ENCODE assay signal across 1 cellular context in the genomic region with DNA sequence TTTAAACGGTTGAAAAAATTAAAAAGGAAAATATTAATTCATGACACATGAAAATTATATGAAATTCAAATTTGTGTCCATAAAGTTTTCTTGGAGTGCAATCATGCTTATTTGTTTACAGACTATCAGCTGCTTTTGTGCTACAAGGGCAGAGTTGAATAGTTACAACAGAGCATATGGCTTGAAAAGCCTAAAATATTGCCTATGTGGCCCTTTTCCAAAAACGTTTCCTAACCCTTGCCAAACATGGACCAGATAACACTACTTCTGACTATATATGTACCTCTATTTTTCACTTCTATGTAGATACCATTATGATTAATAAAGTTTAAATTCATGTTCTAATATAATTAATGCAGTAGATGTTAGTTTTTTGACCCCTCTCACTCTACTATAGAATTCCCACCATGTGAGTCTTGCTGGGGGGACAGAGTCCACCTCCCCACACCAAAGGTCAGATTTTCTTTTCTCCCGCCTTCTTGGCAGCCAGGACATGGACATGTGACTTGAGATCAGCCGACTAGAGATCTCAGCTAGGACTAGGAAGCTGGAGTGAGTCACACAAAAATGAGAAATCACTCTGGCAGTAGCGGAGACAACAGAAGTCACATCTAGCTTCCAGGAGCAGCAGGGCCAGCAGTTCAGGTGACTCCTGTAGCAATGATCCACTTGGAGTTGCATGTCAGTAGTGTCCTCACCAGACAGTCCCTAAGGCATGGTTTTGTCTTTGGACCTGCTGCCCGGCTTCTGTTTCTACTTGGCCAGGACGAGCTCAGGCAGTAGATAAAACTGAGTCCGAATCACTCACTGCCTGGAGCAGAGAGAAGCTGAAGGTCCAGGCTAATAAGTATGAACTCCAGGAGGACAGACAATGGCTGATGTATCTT.
A peak's percentile ranks its signal among the peaks of the same experiment; 100 is the strongest.
TF ChIP-seq lines count a peak whose summit lies in the region.

No MANE protein-coding gene starts in this region.

TF ChIP-seq in HepG2, 621 proteins besides CTCF, POLR2A, EP300 and RAD21 (continued from another document and continues in another):
- TF ChIP-seq, protein P1, sequence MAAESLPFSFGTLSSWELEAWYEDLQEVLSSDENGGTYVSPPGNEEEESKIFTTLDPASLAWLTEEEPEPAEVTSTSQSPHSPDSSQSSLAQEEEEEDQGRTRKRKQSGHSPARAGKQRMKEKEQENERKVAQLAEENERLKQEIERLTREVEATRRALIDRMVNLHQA (CRISPR knock-in tag; IDR thresholded peaks at IDR 0.05), result no peak
- no peak for TF ChIP-seq ATF1 (CRISPR knock-in tag; IDR thresholded peaks at IDR 0.05)
- TF ChIP-seq, protein P2, sequence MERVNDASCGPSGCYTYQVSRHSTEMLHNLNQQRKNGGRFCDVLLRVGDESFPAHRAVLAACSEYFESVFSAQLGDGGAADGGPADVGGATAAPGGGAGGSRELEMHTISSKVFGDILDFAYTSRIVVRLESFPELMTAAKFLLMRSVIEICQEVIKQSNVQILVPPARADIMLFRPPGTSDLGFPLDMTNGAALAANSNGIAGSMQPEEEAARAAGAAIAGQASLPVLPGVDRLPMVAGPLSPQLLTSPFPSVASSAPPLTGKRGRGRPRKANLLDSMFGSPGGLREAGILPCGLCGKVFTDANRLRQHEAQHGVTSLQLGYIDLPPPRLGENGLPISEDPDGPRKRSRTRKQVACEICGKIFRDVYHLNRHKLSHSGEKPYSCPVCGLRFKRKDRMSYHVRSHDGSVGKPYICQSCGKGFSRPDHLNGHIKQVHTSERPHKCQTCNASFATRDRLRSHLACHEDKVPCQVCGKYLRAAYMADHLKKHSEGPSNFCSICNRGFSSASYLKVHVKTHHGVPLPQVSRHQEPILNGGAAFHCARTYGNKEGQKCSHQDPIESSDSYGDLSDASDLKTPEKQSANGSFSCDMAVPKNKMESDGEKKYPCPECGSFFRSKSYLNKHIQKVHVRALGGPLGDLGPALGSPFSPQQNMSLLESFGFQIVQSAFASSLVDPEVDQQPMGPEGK (CRISPR knock-in tag; IDR thresholded peaks at IDR 0.05), result peak; percentile 83
- no peak for TF ChIP-seq ZNF441 (CRISPR knock-in tag; IDR thresholded peaks at IDR 0.05; ENCODE audit: borderline replicate concordance)
- peak; percentile 49; the same call in 1 of the 2 replicates for TF ChIP-seq FOXC1 (CRISPR knock-in tag; IDR thresholded peaks at IDR 0.05; ENCODE audit: borderline replicate concordance)
- TF ChIP-seq ETV5 (CRISPR knock-in tag; IDR thresholded peaks at IDR 0.05; ENCODE audit: borderline replicate concordance), result peak; percentile 10; the same call in 1 of the 2 replicates
- TF ChIP-seq, protein P3, sequence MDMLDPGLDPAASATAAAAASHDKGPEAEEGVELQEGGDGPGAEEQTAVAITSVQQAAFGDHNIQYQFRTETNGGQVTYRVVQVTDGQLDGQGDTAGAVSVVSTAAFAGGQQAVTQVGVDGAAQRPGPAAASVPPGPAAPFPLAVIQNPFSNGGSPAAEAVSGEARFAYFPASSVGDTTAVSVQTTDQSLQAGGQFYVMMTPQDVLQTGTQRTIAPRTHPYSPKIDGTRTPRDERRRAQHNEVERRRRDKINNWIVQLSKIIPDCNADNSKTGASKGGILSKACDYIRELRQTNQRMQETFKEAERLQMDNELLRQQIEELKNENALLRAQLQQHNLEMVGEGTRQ (IDR thresholded peaks at IDR 0.05; ENCODE audit: low read depth, low read length), result peak; percentile 62
- TF ChIP-seq, protein P3 (CRISPR knock-in tag; IDR thresholded peaks at IDR 0.05; ENCODE audit: borderline replicate concordance), result peak; percentile 53; the same call in 1 of the 2 replicates
- no peak for TF ChIP-seq ZNF766 (CRISPR knock-in tag; IDR thresholded peaks at IDR 0.05; ENCODE audit: borderline replicate concordance)
- TF ChIP-seq, protein P4, sequence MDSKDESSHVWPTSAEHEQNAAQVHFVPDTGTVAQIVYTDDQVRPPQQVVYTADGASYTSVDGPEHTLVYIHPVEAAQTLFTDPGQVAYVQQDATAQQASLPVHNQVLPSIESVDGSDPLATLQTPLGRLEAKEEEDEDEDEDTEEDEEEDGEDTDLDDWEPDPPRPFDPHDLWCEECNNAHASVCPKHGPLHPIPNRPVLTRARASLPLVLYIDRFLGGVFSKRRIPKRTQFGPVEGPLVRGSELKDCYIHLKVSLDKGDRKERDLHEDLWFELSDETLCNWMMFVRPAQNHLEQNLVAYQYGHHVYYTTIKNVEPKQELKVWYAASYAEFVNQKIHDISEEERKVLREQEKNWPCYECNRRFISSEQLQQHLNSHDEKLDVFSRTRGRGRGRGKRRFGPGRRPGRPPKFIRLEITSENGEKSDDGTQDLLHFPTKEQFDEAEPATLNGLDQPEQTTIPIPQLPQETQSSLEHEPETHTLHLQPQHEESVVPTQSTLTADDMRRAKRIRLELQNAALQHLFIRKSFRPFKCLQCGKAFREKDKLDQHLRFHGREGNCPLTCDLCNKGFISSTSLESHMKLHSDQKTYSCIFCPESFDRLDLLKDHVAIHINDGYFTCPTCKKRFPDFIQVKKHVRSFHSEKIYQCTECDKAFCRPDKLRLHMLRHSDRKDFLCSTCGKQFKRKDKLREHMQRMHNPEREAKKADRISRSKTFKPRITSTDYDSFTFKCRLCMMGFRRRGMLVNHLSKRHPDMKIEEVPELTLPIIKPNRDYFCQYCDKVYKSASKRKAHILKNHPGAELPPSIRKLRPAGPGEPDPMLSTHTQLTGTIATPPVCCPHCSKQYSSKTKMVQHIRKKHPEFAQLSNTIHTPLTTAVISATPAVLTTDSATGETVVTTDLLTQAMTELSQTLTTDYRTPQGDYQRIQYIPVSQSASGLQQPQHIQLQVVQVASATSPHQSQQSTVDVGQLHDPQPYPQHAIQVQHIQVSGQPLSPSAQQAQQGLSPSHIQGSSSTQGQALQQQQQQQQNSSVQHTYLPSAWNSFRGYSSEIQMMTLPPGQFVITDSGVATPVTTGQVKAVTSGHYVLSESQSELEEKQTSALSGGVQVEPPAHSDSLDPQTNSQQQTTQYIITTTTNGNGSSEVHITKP (CRISPR knock-in tag; IDR thresholded peaks at IDR 0.05; ENCODE audit: low read depth), result no peak
- no peak for TF ChIP-seq SAFB2 (CRISPR knock-in tag; IDR thresholded peaks at IDR 0.05; ENCODE audit: borderline replicate concordance, low read depth)
- TF ChIP-seq THAP11 (CRISPR knock-in tag; IDR thresholded peaks at IDR 0.05), result 0 out of 2 replicates have a peak, but pooled peaks have one; percentile 25
- TF ChIP-seq MAFF (IDR thresholded peaks at IDR 0.05; ENCODE audit: low read depth, low read length), result no peak
- no peak for TF ChIP-seq KMT2B (CRISPR knock-in tag; IDR thresholded peaks at IDR 0.05)
- TF ChIP-seq ZNF660 (CRISPR knock-in tag; IDR thresholded peaks at IDR 0.05; ENCODE audit: borderline replicate concordance, low read depth), result no peak
- no peak for TF ChIP-seq YEATS4 (CRISPR knock-in tag; IDR thresholded peaks at IDR 0.05; ENCODE audit: borderline replicate concordance)
- TF ChIP-seq, protein P5, sequence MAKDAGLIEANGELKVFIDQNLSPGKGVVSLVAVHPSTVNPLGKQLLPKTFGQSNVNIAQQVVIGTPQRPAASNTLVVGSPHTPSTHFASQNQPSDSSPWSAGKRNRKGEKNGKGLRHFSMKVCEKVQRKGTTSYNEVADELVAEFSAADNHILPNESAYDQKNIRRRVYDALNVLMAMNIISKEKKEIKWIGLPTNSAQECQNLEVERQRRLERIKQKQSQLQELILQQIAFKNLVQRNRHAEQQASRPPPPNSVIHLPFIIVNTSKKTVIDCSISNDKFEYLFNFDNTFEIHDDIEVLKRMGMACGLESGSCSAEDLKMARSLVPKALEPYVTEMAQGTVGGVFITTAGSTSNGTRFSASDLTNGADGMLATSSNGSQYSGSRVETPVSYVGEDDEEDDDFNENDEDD (CRISPR knock-in tag; IDR thresholded peaks at IDR 0.05; ENCODE audit: borderline replicate concordance), result peak; percentile 74; the same call in 1 of the 2 replicates
- TF ChIP-seq ZNF256 (CRISPR knock-in tag; conservative IDR thresholded peaks at IDR 0.05), result no peak
- TF ChIP-seq RARA (CRISPR knock-in tag; IDR thresholded peaks at IDR 0.05), result peak; percentile 56; the same call in 1 of the 2 replicates
- TF ChIP-seq MED1 (CRISPR knock-in tag; IDR thresholded peaks at IDR 0.05), result 0 out of 2 replicates have a peak, but pooled peaks have one; percentile 30
- peak; percentile 41; the same call in 1 of the 2 replicates for TF ChIP-seq ERF (CRISPR knock-in tag; IDR thresholded peaks at IDR 0.05)
- TF ChIP-seq RXRB (CRISPR knock-in tag; IDR thresholded peaks at IDR 0.05; ENCODE audit: borderline replicate concordance), result 0 out of 2 replicates have a peak, but pooled peaks have one; percentile 28
- 0 out of 2 replicates have a peak, but pooled peaks have one; percentile 43 for TF ChIP-seq ZNF598 (CRISPR knock-in tag; IDR thresholded peaks at IDR 0.05; ENCODE audit: borderline replicate concordance)
- TF ChIP-seq TCF12 (IDR thresholded peaks at IDR 0.05), result no peak
- TF ChIP-seq TCF12 (CRISPR knock-in tag; IDR thresholded peaks at IDR 0.05), result no peak
- TF ChIP-seq, protein P6, sequence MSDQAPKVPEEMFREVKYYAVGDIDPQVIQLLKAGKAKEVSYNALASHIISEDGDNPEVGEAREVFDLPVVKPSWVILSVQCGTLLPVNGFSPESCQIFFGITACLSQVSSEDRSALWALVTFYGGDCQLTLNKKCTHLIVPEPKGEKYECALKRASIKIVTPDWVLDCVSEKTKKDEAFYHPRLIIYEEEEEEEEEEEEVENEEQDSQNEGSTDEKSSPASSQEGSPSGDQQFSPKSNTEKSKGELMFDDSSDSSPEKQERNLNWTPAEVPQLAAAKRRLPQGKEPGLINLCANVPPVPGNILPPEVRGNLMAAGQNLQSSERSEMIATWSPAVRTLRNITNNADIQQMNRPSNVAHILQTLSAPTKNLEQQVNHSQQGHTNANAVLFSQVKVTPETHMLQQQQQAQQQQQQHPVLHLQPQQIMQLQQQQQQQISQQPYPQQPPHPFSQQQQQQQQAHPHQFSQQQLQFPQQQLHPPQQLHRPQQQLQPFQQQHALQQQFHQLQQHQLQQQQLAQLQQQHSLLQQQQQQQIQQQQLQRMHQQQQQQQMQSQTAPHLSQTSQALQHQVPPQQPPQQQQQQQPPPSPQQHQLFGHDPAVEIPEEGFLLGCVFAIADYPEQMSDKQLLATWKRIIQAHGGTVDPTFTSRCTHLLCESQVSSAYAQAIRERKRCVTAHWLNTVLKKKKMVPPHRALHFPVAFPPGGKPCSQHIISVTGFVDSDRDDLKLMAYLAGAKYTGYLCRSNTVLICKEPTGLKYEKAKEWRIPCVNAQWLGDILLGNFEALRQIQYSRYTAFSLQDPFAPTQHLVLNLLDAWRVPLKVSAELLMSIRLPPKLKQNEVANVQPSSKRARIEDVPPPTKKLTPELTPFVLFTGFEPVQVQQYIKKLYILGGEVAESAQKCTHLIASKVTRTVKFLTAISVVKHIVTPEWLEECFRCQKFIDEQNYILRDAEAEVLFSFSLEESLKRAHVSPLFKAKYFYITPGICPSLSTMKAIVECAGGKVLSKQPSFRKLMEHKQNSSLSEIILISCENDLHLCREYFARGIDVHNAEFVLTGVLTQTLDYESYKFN (CRISPR knock-in tag; conservative IDR thresholded peaks at IDR 0.05), result peak; percentile 34; the same call in 1 of the 2 replicates
- TF ChIP-seq ZNF543 (CRISPR knock-in tag; IDR thresholded peaks at IDR 0.05), result no peak
- TF ChIP-seq FOXA3 (CRISPR knock-in tag; IDR thresholded peaks at IDR 0.05), result peak; percentile 31; the same call in 1 of the 2 replicates
- TF ChIP-seq, protein P7, sequence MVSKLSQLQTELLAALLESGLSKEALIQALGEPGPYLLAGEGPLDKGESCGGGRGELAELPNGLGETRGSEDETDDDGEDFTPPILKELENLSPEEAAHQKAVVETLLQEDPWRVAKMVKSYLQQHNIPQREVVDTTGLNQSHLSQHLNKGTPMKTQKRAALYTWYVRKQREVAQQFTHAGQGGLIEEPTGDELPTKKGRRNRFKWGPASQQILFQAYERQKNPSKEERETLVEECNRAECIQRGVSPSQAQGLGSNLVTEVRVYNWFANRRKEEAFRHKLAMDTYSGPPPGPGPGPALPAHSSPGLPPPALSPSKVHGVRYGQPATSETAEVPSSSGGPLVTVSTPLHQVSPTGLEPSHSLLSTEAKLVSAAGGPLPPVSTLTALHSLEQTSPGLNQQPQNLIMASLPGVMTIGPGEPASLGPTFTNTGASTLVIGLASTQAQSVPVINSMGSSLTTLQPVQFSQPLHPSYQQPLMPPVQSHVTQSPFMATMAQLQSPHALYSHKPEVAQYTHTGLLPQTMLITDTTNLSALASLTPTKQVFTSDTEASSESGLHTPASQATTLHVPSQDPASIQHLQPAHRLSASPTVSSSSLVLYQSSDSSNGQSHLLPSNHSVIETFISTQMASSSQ (IDR thresholded peaks at IDR 0.05; ENCODE audit: low read depth), result no peak
- TF ChIP-seq, protein P7 (CRISPR knock-in tag; IDR thresholded peaks at IDR 0.05; ENCODE audit: borderline replicate concordance), result no peak
- no peak for TF ChIP-seq SOX13 (IDR thresholded peaks at IDR 0.05)
- TF ChIP-seq SOX13 (CRISPR knock-in tag; conservative IDR thresholded peaks at IDR 0.05 in 1 of 2, IDR thresholded peaks at IDR 0.05 in 1 of 2), result peak in 1 of 2 experiments; percentile 50; a peak in 1 of 4 replicates
- TF ChIP-seq REPIN1 (CRISPR knock-in tag; IDR thresholded peaks at IDR 0.05; ENCODE audit: borderline replicate concordance, low read depth), result no peak
- TF ChIP-seq, protein P8, sequence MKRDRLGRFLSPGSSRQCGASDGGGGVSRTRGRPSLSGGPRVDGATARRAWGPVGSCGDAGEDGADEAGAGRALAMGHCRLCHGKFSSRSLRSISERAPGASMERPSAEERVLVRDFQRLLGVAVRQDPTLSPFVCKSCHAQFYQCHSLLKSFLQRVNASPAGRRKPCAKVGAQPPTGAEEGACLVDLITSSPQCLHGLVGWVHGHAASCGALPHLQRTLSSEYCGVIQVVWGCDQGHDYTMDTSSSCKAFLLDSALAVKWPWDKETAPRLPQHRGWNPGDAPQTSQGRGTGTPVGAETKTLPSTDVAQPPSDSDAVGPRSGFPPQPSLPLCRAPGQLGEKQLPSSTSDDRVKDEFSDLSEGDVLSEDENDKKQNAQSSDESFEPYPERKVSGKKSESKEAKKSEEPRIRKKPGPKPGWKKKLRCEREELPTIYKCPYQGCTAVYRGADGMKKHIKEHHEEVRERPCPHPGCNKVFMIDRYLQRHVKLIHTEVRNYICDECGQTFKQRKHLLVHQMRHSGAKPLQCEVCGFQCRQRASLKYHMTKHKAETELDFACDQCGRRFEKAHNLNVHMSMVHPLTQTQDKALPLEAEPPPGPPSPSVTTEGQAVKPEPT (CRISPR knock-in tag; IDR thresholded peaks at IDR 0.05; ENCODE audit: low read depth), result no peak
- no peak for TF ChIP-seq CCAR2 (optimal IDR thresholded peaks at IDR 0.05; ENCODE audit: low read depth, low read length)
- TF ChIP-seq HNF4A (CRISPR knock-in tag; IDR thresholded peaks at IDR 0.05), result peak; percentile 83
